In genomic region chr11:6345356-6345755, GRCh38 we compare ENCODE assay signal across 1 cellular context.
TF ChIP-seq lines count a peak whose summit lies in the region.

No MANE protein-coding gene starts in this region.

TF ChIP-seq in K562, 482 proteins besides CTCF, POLR2A, EP300 and RAD21:
- TF ChIP-seq IRF9 (tag; IDR thresholded peaks at IDR 0.05), result peak; percentile 18; the same call in 1 of the 2 replicates
- no peak for TF ChIP-seq PHB (CRISPR knock-in tag; IDR thresholded peaks at IDR 0.05)
- TF ChIP-seq ATF3 (IDR thresholded peaks at IDR 0.05), result peak; percentile 61
- no peak for TF ChIP-seq ATF3 (CRISPR knock-in tag; conservative IDR thresholded peaks at IDR 0.05)
- TF ChIP-seq TRIM24 (IDR thresholded peaks at IDR 0.05), result peak in 1 of 2 experiments; percentile 54; a peak in 1 of 4 replicates
- TF ChIP-seq CEBPG (CRISPR knock-in tag; IDR thresholded peaks at IDR 0.05), result no peak
- peak in 1 of 2 experiments; percentile 81; a peak in 2 of 4 replicates for TF ChIP-seq CEBPG (tag; conservative IDR thresholded peaks at IDR 0.05 in 1 of 2, IDR thresholded peaks at IDR 0.05 in 1 of 2)
